ENCODE assay signal across 23 cellular contexts in genomic region chr22:24474649-24475048, GRCh38. TPM values are rescaled to one million over a fixed set of nuclear protein-coding genes. Genes with fewer than 3 reads are reported as not detected.
DNase-seq lines count a peak whose midpoint lies in the region; ATAC-seq and TF ChIP-seq lines count a peak whose summit lies in the region.
"Had no signal": no experiment of that assay in that cellular context is flagged by ENCODE, and none has a peak within 500 bp of the region (broad histone marks: within the 10 kb centered on the region; RNA-seq: fewer than 3 reads in every experiment).

No MANE protein-coding gene starts in this region.

- no peak for ATAC-seq in activated T-cell treated with anti-CD3 and anti-CD28 coated beads, Interleukin-2, amount 50 U/mL, for 4 hours
- ATAC-seq in HG03354 (IDR thresholded peaks at IDR 0.05; ENCODE audit: poor library complexity, severe bottlenecking, unreplicated experiment): no peak
- ATAC-seq: WTC11 had no signal

- peaks cover 41% of the 10 kb centered on the region for H3K4me1 ChIP-seq in left ventricle myocardium inferior
- peaks cover 0 to 22% of the 10 kb centered on the region in 2 donors for H3K4me1 ChIP-seq in right atrium auricular region
- peaks cover 0 to 20% of the 10 kb centered on the region in 2 experiments; a peak in 2 of 4 replicates for H3K4me1 ChIP-seq in SK-N-SH (ENCODE audit: control insufficient read depth in 1 of 2, insufficient read depth in 2 of 2, low read depth in 1 of 2, low read length in 1 of 2)
- H3K4me1 ChIP-seq in fibroblast of lung (ENCODE audit: control insufficient read depth, extremely low read depth, insufficient read depth, low read length): peaks cover 10% of the 10 kb centered on the region
- H3K4me1 ChIP-seq in smooth muscle cell (ENCODE audit: low read depth): no peaks in the 10 kb centered on the region
- H3K4me1 ChIP-seq: BLaER1 had no signal

- CTCF ChIA-PET in SK-N-SH (lab: Yijun Ruan, JAX) (interaction anchor here (0.8 kb wide), 2 partner anchors 12 to 50 kb away, joined by 3 read pairs; no protein-coding TSS in a partner anchor), MCF 10A (lab: Yijun Ruan, JAX) (no interaction called here)

- TF ChIP-seq RAD21 in SK-N-SH (IDR thresholded peaks at IDR 0.05; ENCODE audit: low read length): no peak

- H3K9me3 ChIP-seq in left ventricle myocardium inferior (replicated peaks): no peaks in the 10 kb centered on the region
- no peaks in the 10 kb centered on the region for H3K9me3 ChIP-seq in right atrium auricular region
- H3K9me3 ChIP-seq in SK-N-SH: no peaks in the 10 kb centered on the region
- H3K9me3 ChIP-seq in fibroblast of lung (ENCODE audit: control insufficient read depth, insufficient read depth, low read depth, low read length): no peaks in the 10 kb centered on the region
- H3K9me3 ChIP-seq in smooth muscle cell (replicated peaks; ENCODE audit: low read depth): no peaks in the 10 kb centered on the region
- H3K9me3 ChIP-seq: BLaER1, esophagus muscularis mucosa, ovary had no signal

- peaks cover 11% of the 10 kb centered on the region for H3F3A ChIP-seq in SK-N-SH (replicated peaks; ENCODE audit: insufficient read depth)
- H3F3A ChIP-seq in smooth muscle cell (ENCODE audit: low read depth): no peaks in the 10 kb centered on the region

- no peak overlapping the region for H3K4me3 Mint-ChIP-seq in activated T-cell treated with anti-CD3 and anti-CD28 coated beads, Interleukin-2, amount 50 U/mL, for 4 hours
- H3K4me3 Mint-ChIP-seq in MCF 10A (ENCODE audit: unreplicated experiment): no peak overlapping the region
- H3K4me3 Mint-ChIP-seq: central memory CD8-positive, alpha-beta T cell; WTC11 had no signal

- POLR2A ChIA-PET in SK-N-SH (lab: Yijun Ruan, JAX): no interaction called here
- POLR2A ChIA-PET in MCF 10A (lab: Yijun Ruan, JAX): interaction anchor here (0.6 to 2.1 kb wide), 2 partner anchors 12 to 19 kb away, joined by 3 to 5 read pairs; no protein-coding TSS in a partner anchor

- BruUV-seq in MCF 10A (replicated peaks; lab: Mats Ljungman, UMichigan): no TSS peak

- H3K9me3 Mint-ChIP-seq in activated T-cell treated with anti-CD3 and anti-CD28 coated beads, Interleukin-2, amount 50 U/mL, for 4 hours: peaks cover 7% of the 10 kb centered on the region
- no peaks in the 10 kb centered on the region for H3K9me3 Mint-ChIP-seq in MCF 10A (ENCODE audit: unreplicated experiment)
- H3K9me3 Mint-ChIP-seq: central memory CD8-positive, alpha-beta T cell had no signal

- H3K36me3 Mint-ChIP-seq in activated T-cell treated with anti-CD3 and anti-CD28 coated beads, Interleukin-2, amount 50 U/mL, for 4 hours (ENCODE audit: insufficient read depth): no peaks in the 10 kb centered on the region
- H3K36me3 Mint-ChIP-seq in MCF 10A (ENCODE audit: insufficient read depth, unreplicated experiment): no peaks in the 10 kb centered on the region

- H3K4me2 ChIP-seq in SK-N-SH (0 out of 2 replicates have a peak overlapping the region, but pooled peaks have one; percentile 47), fibroblast of lung (ENCODE audit: extremely low read depth, insufficient read depth, low read length) (no peak overlapping the region), smooth muscle cell (no peak overlapping the region)
- H3K4me2 ChIP-seq: BLaER1 had no signal

- no peak overlapping the region for H3K9ac ChIP-seq in SK-N-SH
- no peak overlapping the region for H3K9ac ChIP-seq in fibroblast of lung (ENCODE audit: insufficient read depth, low read length)
- H3K9ac ChIP-seq in smooth muscle cell (ENCODE audit: low read depth): no peak overlapping the region
- H3K9ac ChIP-seq: BLaER1 had no signal

- DNase-seq in left ventricle myocardium inferior: no peak
- no peak for DNase-seq in right atrium auricular region (ENCODE audit: low spot score)
- DNase-seq in SK-N-SH: no peak
- DNase-seq in fibroblast of lung (ENCODE audit: low read depth in 2 of 2): peak; percentile 27 to 87
- no peak for DNase-seq in smooth muscle cell (lab: John Stamatoyannopoulos, UW; ENCODE audit: unreplicated experiment)
- DNase-seq in activated T-cell treated with anti-CD3 and anti-CD28 coated beads, Interleukin-2, amount 50 U/mL, for 4 hours: no peak
- no peak for DNase-seq in MCF 10A (ENCODE audit: unreplicated experiment)
- DNase-seq: 8988T; activated CD4-positive, alpha-beta T cell treated with anti-CD3 and anti-CD28 coated beads, Interleukin-2, amount 50 U/mL, for 4 hours; activated CD8-positive, alpha-beta memory T cell treated with anti-CD3 and anti-CD28 coated beads, Interleukin-2, amount 50 U/mL, for 48 hours; effector memory CD4-positive, alpha-beta T cell; GOT3; NCI-H146; NCI-H526; ovary; right cardiac atrium; RPMI8226 had no signal

- H3K36me3 ChIP-seq in left ventricle myocardium inferior: no peaks in the 10 kb centered on the region
- no peaks in the 10 kb centered on the region for H3K36me3 ChIP-seq in right atrium auricular region
- peaks cover 0 to 4% of the 10 kb centered on the region in 2 experiments for H3K36me3 ChIP-seq in SK-N-SH (replicated peaks in 1 of 2; ENCODE audit: control insufficient read depth in 1 of 2, insufficient read depth in 2 of 2, low read length in 1 of 2)
- no peaks in the 10 kb centered on the region for H3K36me3 ChIP-seq in fibroblast of lung (ENCODE audit: control insufficient read depth, insufficient read depth, low read length)
- H3K36me3 ChIP-seq in smooth muscle cell (ENCODE audit: low read depth): no peaks in the 10 kb centered on the region
- H3K36me3 ChIP-seq: BLaER1, esophagus muscularis mucosa, ovary had no signal

- H4K20me1 ChIP-seq in SK-N-SH (ENCODE audit: insufficient read depth): no peaks in the 10 kb centered on the region
- no peaks in the 10 kb centered on the region for H4K20me1 ChIP-seq in fibroblast of lung (ENCODE audit: control insufficient read depth, extremely low read depth, insufficient read depth, low read length)
- H4K20me1 ChIP-seq in smooth muscle cell (ENCODE audit: low read depth): no peaks in the 10 kb centered on the region
- H4K20me1 ChIP-seq: BLaER1 had no signal

- H2AFZ ChIP-seq in SK-N-SH (ENCODE audit: low read depth) (no peak overlapping the region), fibroblast of lung (ENCODE audit: low read length) (no peak overlapping the region), smooth muscle cell (ENCODE audit: low read depth) (no peak overlapping the region)

- no peaks in the 10 kb centered on the region for H3K9me2 ChIP-seq in SK-N-SH

- intact Hi-C loops in left ventricle myocardium inferior (cut with micrococcal nuclease): no loop called here
- intact Hi-C loops in MCF 10A (cut with micrococcal nuclease): no loop called here

- H3K27me3 ChIP-seq in left ventricle myocardium inferior (ENCODE audit: low read depth) (no peaks in the 10 kb centered on the region), right atrium auricular region (no peaks in the 10 kb centered on the region), SK-N-SH (ENCODE audit: insufficient read depth) (no peaks in the 10 kb centered on the region), fibroblast of lung (ENCODE audit: control insufficient read depth, insufficient read depth, low read length) (no peaks in the 10 kb centered on the region), smooth muscle cell (ENCODE audit: low read depth) (no peaks in the 10 kb centered on the region)
- H3K27me3 ChIP-seq: BLaER1, esophagus muscularis mucosa, ovary had no signal

- peak overlapping the region; percentile 83 for H3K27ac ChIP-seq in left ventricle myocardium inferior (replicated peaks)
- H3K27ac ChIP-seq in right atrium auricular region: no peak overlapping the region
- H3K27ac ChIP-seq in SK-N-SH (ENCODE audit: low read depth in 2 of 2, low read length in 1 of 2): peak overlapping the region; percentile 5 to 96; a peak in 3 of 4 replicates
- H3K27ac ChIP-seq in fibroblast of lung (ENCODE audit: insufficient read depth, low read length): peak overlapping the region; percentile 42
- H3K27ac ChIP-seq in smooth muscle cell (ENCODE audit: low read depth): peak overlapping the region; percentile 46
- H3K27ac ChIP-seq: BLaER1, ovary had no signal

- H3K27ac Mint-ChIP-seq in MCF 10A (ENCODE audit: low read depth, unreplicated experiment): no peak overlapping the region
- H3K27ac Mint-ChIP-seq: WTC11 had no signal

- H3K4me3 ChIP-seq in left ventricle myocardium inferior (no peak overlapping the region), right atrium auricular region (no peak overlapping the region), SK-N-SH (ENCODE audit: low read depth in 2 of 2, low read length in 1 of 2) (no peak overlapping the region), fibroblast of lung (replicated peaks in 1 of 4; ENCODE audit: control extremely low read depth in 1 of 4, insufficient read depth in 1 of 4, low read depth in 3 of 4, low read length in 4 of 4) (no peak overlapping the region), smooth muscle cell (no peak overlapping the region)
- H3K4me3 ChIP-seq: BLaER1, esophagus muscularis mucosa, ovary had no signal

- TF ChIP-seq CTCF in left ventricle myocardium inferior (IDR thresholded peaks at IDR 0.05; ENCODE audit: borderline replicate concordance): no peak
- TF ChIP-seq CTCF in right atrium auricular region (IDR thresholded peaks at IDR 0.05): no peak
- TF ChIP-seq CTCF in SK-N-SH (IDR thresholded peaks at IDR 0.05): no peak
- no peak for TF ChIP-seq CTCF in fibroblast of lung (conservative IDR thresholded peaks at IDR 0.05 in 1 of 2, IDR thresholded peaks at IDR 0.05 in 1 of 2; ENCODE audit: low read depth in 1 of 2, low read length in 2 of 2)
- no peak for TF ChIP-seq CTCF in smooth muscle cell (IDR thresholded peaks at IDR 0.05; ENCODE audit: borderline replicate concordance, insufficient read depth, poor library complexity, severe bottlenecking)
- no peak for TF ChIP-seq CTCF in MCF 10A (IDR thresholded peaks at IDR 0.05; ENCODE audit: unreplicated experiment)

- 92% methylated on average over 1 of the region's 1 CpG for WGBS in SK-N-SH (ENCODE audit: low lambda C conversion rate)
- 96% methylated on average over 1 of the region's 1 CpG for whole genome bisulfite sequencing in smooth muscle cell (ENCODE audit: low lambda C conversion rate)

- peaks cover 2% of the 10 kb centered on the region for H3K27me3 Mint-ChIP-seq in activated T-cell treated with anti-CD3 and anti-CD28 coated beads, Interleukin-2, amount 50 U/mL, for 4 hours (ENCODE audit: low read depth)
- H3K27me3 Mint-ChIP-seq in MCF 10A (ENCODE audit: insufficient read depth, unreplicated experiment): no peaks in the 10 kb centered on the region
- H3K27me3 Mint-ChIP-seq: central memory CD8-positive, alpha-beta T cell had no signal

- H3K79me2 ChIP-seq in SK-N-SH (ENCODE audit: insufficient read depth) (no peaks in the 10 kb centered on the region), fibroblast of lung (ENCODE audit: control insufficient read depth, insufficient read depth, low read length) (no peaks in the 10 kb centered on the region), smooth muscle cell (ENCODE audit: low read depth) (no peaks in the 10 kb centered on the region)

- TF ChIP-seq EP300 in SK-N-SH (IDR thresholded peaks at IDR 0.05; ENCODE audit: borderline replicate concordance in 1 of 2, low read depth in 1 of 2, low read length in 1 of 2): no peak

- no peaks in the 10 kb centered on the region for H3K4me1 Mint-ChIP-seq in activated T-cell treated with anti-CD3 and anti-CD28 coated beads, Interleukin-2, amount 50 U/mL, for 4 hours (ENCODE audit: low read depth)
- H3K4me1 Mint-ChIP-seq in MCF 10A (ENCODE audit: insufficient read depth, unreplicated experiment): no peaks in the 10 kb centered on the region
- H3K4me1 Mint-ChIP-seq: central memory CD8-positive, alpha-beta T cell; WTC11 had no signal

RNA-seq across cellular contexts. Expression of gene UPB1, which starts 20.5 kb away (rescaled TPM):
- total RNA-seq in left ventricle myocardium inferior (1.1 TPM), right atrium auricular region (1 to 10 TPM; 1.7 to 2.4 TPM), fibroblast of lung (under 0.01 TPM in 1 of 2 replicates, not detected in the other), smooth muscle cell (not detected in 2 replicates), MCF 10A (2022) (not detected in 2 replicates)
- polyA plus RNA-seq in SK-N-SH (2012; rRNA removed) (0.30 and 0.49 TPM in 2 replicates), fibroblast of lung (0.05 TPM in 1 of 2 replicates, not detected in the other), smooth muscle cell (0.21 and 0.38 TPM in 2 replicates)
- 0.14 and 0.20 TPM in 2 replicates for polyA plus RNA-seq in SK-N-SH (2012; cell fraction: cytosol; rRNA removed)
- 1.4 and 1.7 TPM in 2 replicates for polyA plus RNA-seq in SK-N-SH (2012; cell fraction: nucleus; rRNA removed)
- polyA plus RNA-seq in fibroblast of lung (2012): not detected in 2 replicates
- not detected in 2 replicates for polyA minus RNA-seq in fibroblast of lung (ENCODE audit: low replicate concordance)
- total RNA-seq in activated T-cell treated with anti-CD3 and anti-CD28 coated beads, Interleukin-2, amount 50 U/mL, for 4 hours: under 1 TPM; 0.16 to 0.23 (median 0.16) TPM
- total RNA-seq: myocyte had no signal

RNA-seq across cellular contexts. Expression of gene ADORA2A, which starts 47.2 kb away (rescaled TPM):
- total RNA-seq in left ventricle myocardium inferior (3.6 TPM), right atrium auricular region (1 to 10 TPM; 5.9 to 7.1 TPM), fibroblast of lung (0.77 and 1.5 TPM in 2 replicates), smooth muscle cell (1.5 and 1.8 TPM in 2 replicates), MCF 10A (2022) (0.96 and 1.4 TPM in 2 replicates)
- polyA plus RNA-seq in SK-N-SH (2012; rRNA removed) (9.3 and 12.0 TPM in 2 replicates), fibroblast of lung (0.42 and 0.78 TPM in 2 replicates), smooth muscle cell (1.6 and 3.8 TPM in 2 replicates)
- 5.1 and 9.7 TPM in 2 replicates for polyA plus RNA-seq in SK-N-SH (2012; cell fraction: cytosol; rRNA removed)
- polyA plus RNA-seq in SK-N-SH (2012; cell fraction: nucleus; rRNA removed): 22.5 and 26.1 TPM in 2 replicates
- polyA plus RNA-seq in fibroblast of lung (2012): 0.45 and 0.87 TPM in 2 replicates
- polyA minus RNA-seq in fibroblast of lung (ENCODE audit: low replicate concordance): 0.15 TPM in 1 of 2 replicates, not detected in the other
- 10 to 100 TPM; 44.6 to 57.1 (median 51.1) TPM for total RNA-seq in activated T-cell treated with anti-CD3 and anti-CD28 coated beads, Interleukin-2, amount 50 U/mL, for 4 hours

Comparison
In these comparisons a context has a peak if more than half of its experiments do, and no peak if none do; other contexts are left out.
1. H3K27ac ChIP-seq: peak in left ventricle myocardium inferior (single experiment), SK-N-SH (2 of 2), fibroblast of lung (single experiment) and smooth muscle cell (single experiment); none in right atrium auricular region (0 of 2).
2. DNase-seq: peak in fibroblast of lung (2 of 2); none in left ventricle myocardium inferior (single experiment), right atrium auricular region (single experiment), SK-N-SH (single experiment), smooth muscle cell (single experiment), activated T-cell treated with anti-CD3 and anti-CD28 coated beads, Interleukin-2, amount 50 U/mL, for 4 hours (single experiment) and MCF 10A (single experiment).